ENCODE assay signal across 1 cellular context in the genomic region with DNA sequence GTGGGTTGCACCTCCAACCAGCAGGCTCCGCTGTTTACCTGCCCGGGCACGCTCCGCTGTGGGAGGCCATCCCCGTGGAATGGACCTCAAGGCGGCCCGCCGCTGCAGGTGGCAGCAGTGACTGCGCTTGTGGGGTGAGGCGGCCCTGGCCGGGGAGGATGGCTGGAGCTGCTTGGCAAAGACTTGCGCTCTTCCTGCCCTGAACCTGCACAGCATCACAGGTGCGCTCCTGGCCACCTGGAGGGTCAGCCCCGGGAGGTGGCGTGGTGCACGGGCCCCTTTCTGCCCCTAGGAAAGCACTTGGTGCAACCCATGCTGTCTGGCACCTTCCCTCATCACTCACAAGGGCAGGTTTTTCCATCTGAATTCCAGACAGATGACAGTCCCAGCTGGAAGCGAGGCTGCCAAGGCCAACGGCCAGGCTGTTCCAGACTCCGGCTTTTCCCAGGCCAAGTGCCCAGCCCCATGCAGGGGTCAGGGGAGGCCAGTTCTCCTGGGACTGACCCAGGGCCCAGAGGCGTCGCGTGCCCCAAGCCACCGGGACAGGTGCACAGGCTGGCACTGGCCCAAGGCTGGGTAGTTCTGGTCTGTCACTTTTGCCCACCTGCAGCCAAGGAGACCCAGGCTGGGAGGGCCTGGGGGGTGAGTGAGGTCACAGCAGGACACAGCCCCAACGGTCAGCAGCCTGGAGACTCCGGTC.
TF ChIP-seq lines count a peak whose summit lies in the region.

No MANE protein-coding gene starts in this region.

TF ChIP-seq in HepG2, 621 proteins besides CTCF, POLR2A, EP300 and RAD21 (continued from another document and continues in another):
- TF ChIP-seq POLR2AphosphoS2 (IDR thresholded peaks at IDR 0.05; ENCODE audit: low read depth, low read length) = no peak
- TF ChIP-seq, protein P1, sequence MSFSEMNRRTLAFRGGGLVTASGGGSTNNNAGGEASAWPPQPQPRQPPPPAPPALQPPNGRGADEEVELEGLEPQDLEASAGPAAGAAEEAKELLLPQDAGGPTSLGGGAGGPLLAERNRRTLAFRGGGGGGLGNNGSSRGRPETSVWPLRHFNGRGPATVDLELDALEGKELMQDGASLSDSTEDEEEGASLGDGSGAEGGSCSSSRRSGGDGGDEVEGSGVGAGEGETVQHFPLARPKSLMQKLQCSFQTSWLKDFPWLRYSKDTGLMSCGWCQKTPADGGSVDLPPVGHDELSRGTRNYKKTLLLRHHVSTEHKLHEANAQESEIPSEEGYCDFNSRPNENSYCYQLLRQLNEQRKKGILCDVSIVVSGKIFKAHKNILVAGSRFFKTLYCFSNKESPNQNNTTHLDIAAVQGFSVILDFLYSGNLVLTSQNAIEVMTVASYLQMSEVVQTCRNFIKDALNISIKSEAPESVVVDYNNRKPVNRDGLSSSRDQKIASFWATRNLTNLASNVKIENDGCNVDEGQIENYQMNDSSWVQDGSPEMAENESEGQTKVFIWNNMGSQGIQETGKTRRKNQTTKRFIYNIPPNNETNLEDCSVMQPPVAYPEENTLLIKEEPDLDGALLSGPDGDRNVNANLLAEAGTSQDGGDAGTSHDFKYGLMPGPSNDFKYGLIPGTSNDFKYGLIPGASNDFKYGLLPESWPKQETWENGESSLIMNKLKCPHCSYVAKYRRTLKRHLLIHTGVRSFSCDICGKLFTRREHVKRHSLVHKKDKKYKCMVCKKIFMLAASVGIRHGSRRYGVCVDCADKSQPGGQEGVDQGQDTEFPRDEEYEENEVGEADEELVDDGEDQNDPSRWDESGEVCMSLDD (CRISPR knock-in tag; IDR thresholded peaks at IDR 0.05; ENCODE audit: borderline replicate concordance) = no peak
- TF ChIP-seq KDM4B (CRISPR knock-in tag; IDR thresholded peaks at IDR 0.05) = no peak
- no peak for TF ChIP-seq GZF1 (CRISPR knock-in tag; IDR thresholded peaks at IDR 0.05)
- TF ChIP-seq ZNF652 (CRISPR knock-in tag; IDR thresholded peaks at IDR 0.05; ENCODE audit: borderline replicate concordance, low read depth) = no peak
- TF ChIP-seq ZNF605 (CRISPR knock-in tag; IDR thresholded peaks at IDR 0.05) = peak; percentile 88
- no peak for TF ChIP-seq KDM6A (CRISPR knock-in tag; IDR thresholded peaks at IDR 0.05; ENCODE audit: low read depth)
- no peak for TF ChIP-seq ZNF510 (CRISPR knock-in tag; IDR thresholded peaks at IDR 0.05; ENCODE audit: low read depth)
- no peak for TF ChIP-seq E2F2 (CRISPR knock-in tag; IDR thresholded peaks at IDR 0.05; ENCODE audit: borderline replicate concordance)
- no peak for TF ChIP-seq RFXANK (CRISPR knock-in tag; IDR thresholded peaks at IDR 0.05)
- peak; percentile 99 for TF ChIP-seq SKI (IDR thresholded peaks at IDR 0.05; ENCODE audit: partially characterized antibody)
- TF ChIP-seq, protein P2, sequence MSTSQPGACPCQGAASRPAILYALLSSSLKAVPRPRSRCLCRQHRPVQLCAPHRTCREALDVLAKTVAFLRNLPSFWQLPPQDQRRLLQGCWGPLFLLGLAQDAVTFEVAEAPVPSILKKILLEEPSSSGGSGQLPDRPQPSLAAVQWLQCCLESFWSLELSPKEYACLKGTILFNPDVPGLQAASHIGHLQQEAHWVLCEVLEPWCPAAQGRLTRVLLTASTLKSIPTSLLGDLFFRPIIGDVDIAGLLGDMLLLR (CRISPR knock-in tag; IDR thresholded peaks at IDR 0.05) = peak; percentile 68
- TF ChIP-seq MED8 (CRISPR knock-in tag; IDR thresholded peaks at IDR 0.05; ENCODE audit: insufficient replicate concordance) = no peak
- no peak for TF ChIP-seq SNAPC4 (CRISPR knock-in tag; IDR thresholded peaks at IDR 0.05)
- peak; percentile 83; the same call in 1 of the 2 replicates for TF ChIP-seq KDM5B (CRISPR knock-in tag; IDR thresholded peaks at IDR 0.05; ENCODE audit: borderline replicate concordance)
- TF ChIP-seq HNRNPL (IDR thresholded peaks at IDR 0.05; ENCODE audit: low read depth, low read length) = peak; percentile 70; the same call in 1 of the 2 replicates
- TF ChIP-seq ZNF562 (CRISPR knock-in tag; IDR thresholded peaks at IDR 0.05; ENCODE audit: borderline replicate concordance) = no peak
- no peak for TF ChIP-seq SP1 (IDR thresholded peaks at IDR 0.05)
- no peak for TF ChIP-seq SP1 (CRISPR knock-in tag; IDR thresholded peaks at IDR 0.05)
- TF ChIP-seq ADNP (CRISPR knock-in tag; IDR thresholded peaks at IDR 0.05) = no peak
- 0 out of 2 replicates have a peak, but pooled peaks have one; percentile 55 for TF ChIP-seq ZNF230 (CRISPR knock-in tag; IDR thresholded peaks at IDR 0.05)
- no peak for TF ChIP-seq MBNL3 (CRISPR knock-in tag; conservative IDR thresholded peaks at IDR 0.05)
- TF ChIP-seq, protein P3, sequence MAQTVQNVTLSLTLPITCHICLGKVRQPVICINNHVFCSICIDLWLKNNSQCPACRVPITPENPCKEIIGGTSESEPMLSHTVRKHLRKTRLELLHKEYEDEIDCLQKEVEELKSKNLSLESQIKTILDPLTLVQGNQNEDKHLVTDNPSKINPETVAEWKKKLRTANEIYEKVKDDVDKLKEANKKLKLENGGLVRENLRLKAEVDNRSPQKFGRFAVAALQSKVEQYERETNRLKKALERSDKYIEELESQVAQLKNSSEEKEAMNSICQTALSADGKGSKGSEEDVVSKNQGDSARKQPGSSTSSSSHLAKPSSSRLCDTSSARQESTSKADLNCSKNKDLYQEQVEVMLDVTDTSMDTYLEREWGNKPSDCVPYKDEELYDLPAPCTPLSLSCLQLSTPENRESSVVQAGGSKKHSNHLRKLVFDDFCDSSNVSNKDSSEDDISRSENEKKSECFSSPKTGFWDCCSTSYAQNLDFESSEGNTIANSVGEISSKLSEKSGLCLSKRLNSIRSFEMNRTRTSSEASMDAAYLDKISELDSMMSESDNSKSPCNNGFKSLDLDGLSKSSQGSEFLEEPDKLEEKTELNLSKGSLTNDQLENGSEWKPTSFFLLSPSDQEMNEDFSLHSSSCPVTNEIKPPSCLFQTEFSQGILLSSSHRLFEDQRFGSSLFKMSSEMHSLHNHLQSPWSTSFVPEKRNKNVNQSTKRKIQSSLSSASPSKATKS (CRISPR knock-in tag; IDR thresholded peaks at IDR 0.05) = no peak
- no peak for TF ChIP-seq ZNF20 (CRISPR knock-in tag; IDR thresholded peaks at IDR 0.05)
- TF ChIP-seq MEF2D (CRISPR knock-in tag; IDR thresholded peaks at IDR 0.05) = no peak
- peak; percentile 46; the same call in 1 of the 2 replicates for TF ChIP-seq ZNF768 (CRISPR knock-in tag; IDR thresholded peaks at IDR 0.05)
- TF ChIP-seq ZBTB14 (CRISPR knock-in tag; IDR thresholded peaks at IDR 0.05) = no peak
- no peak for TF ChIP-seq DMTF1 (CRISPR knock-in tag; IDR thresholded peaks at IDR 0.05)
- no peak for TF ChIP-seq DNMT3B (CRISPR knock-in tag; conservative IDR thresholded peaks at IDR 0.05)
- no peak for TF ChIP-seq RFX1 (IDR thresholded peaks at IDR 0.05)
- TF ChIP-seq ZSCAN9 (CRISPR knock-in tag; IDR thresholded peaks at IDR 0.05; ENCODE audit: borderline replicate concordance) = peak; percentile 23; the same call in 1 of the 2 replicates
- TF ChIP-seq MEIS2 (CRISPR knock-in tag; IDR thresholded peaks at IDR 0.05) = peak; percentile 66; the same call in 1 of the 2 replicates
- TF ChIP-seq ZMAT5 (CRISPR knock-in tag; IDR thresholded peaks at IDR 0.05; ENCODE audit: borderline replicate concordance, low read depth) = no peak
- peak; percentile 50 for TF ChIP-seq HNRNPLL (IDR thresholded peaks at IDR 0.05; ENCODE audit: low read depth, low read length, poor library complexity, severe bottlenecking)
- no peak for TF ChIP-seq CBX2 (IDR thresholded peaks at IDR 0.05; ENCODE audit: low read depth, low read length)
- peak; percentile 85; the same call in 1 of the 2 replicates for TF ChIP-seq CBX2 (CRISPR knock-in tag; IDR thresholded peaks at IDR 0.05; ENCODE audit: low read depth)
- TF ChIP-seq SRSF9 (IDR thresholded peaks at IDR 0.05; ENCODE audit: borderline replicate concordance, insufficient read depth, low read depth, low read length, poor library complexity, severe bottlenecking) = no peak
- 0 out of 2 replicates have a peak, but pooled peaks have one; percentile 23 for TF ChIP-seq KMT2B (CRISPR knock-in tag; IDR thresholded peaks at IDR 0.05)
- TF ChIP-seq ZNF660 (CRISPR knock-in tag; IDR thresholded peaks at IDR 0.05; ENCODE audit: borderline replicate concordance, low read depth) = no peak
- TF ChIP-seq GATAD2A (CRISPR knock-in tag; IDR thresholded peaks at IDR 0.05) = peak; percentile 55; the same call in 1 of the 2 replicates
- peak; percentile 21; the same call in 1 of the 2 replicates for TF ChIP-seq KLF11 (CRISPR knock-in tag; IDR thresholded peaks at IDR 0.05)
- TF ChIP-seq ZNF83 (CRISPR knock-in tag; IDR thresholded peaks at IDR 0.05; ENCODE audit: borderline replicate concordance) = 0 out of 2 replicates have a peak, but pooled peaks have one; percentile 60
- TF ChIP-seq ZFP90 (CRISPR knock-in tag; IDR thresholded peaks at IDR 0.05; ENCODE audit: borderline replicate concordance) = peak; percentile 75; the same call in 1 of the 2 replicates
- no peak for TF ChIP-seq PPARG (CRISPR knock-in tag; conservative IDR thresholded peaks at IDR 0.05)
- no peak for TF ChIP-seq ZNF446 (CRISPR knock-in tag; IDR thresholded peaks at IDR 0.05)
- TF ChIP-seq THAP7 (CRISPR knock-in tag; IDR thresholded peaks at IDR 0.05) = 0 out of 2 replicates have a peak, but pooled peaks have one; percentile 29
